ENCODE assay signal across 24 cellular contexts in genomic region chr17:76496464-76496863, GRCh38. TPM values are rescaled to one million over a fixed set of nuclear protein-coding genes. Genes with fewer than 3 reads are reported as not detected.
A peak's percentile ranks its signal among the peaks of the same experiment; 100 is the strongest.
DNase-seq lines count a peak whose midpoint lies in the region; ATAC-seq, FAIRE-seq and TF ChIP-seq lines count a peak whose summit lies in the region.
"Had no signal": no experiment of that assay in that cellular context is flagged by ENCODE, and none has a peak within 500 bp of the region (broad histone marks: within the 10 kb centered on the region; RNA-seq: fewer than 3 reads in every experiment).

No MANE protein-coding gene starts in this region.

- no peaks in the 10 kb centered on the region for H4K20me1 ChIP-seq in GM12878 (ENCODE audit: control insufficient read depth, insufficient read depth)

- in situ Hi-C loops in GM13977 (cut with MboI; ENCODE audit: low pct_unique_long_range_greater_than_20kb, low sequenced_read_pairs, unreplicated experiment): no loop called here
- in situ Hi-C loops in GM12878 (cut with MboI): no loop called here

- no peak for FAIRE-seq in GM12878 (lab: Jason Lieb, UNC)
- FAIRE-seq: K562 had no signal

- no peak for ATAC-seq in activated CD4-positive, alpha-beta T cell treated with anti-CD3 and anti-CD28 coated beads for 36 hours
- ATAC-seq in GM12878 (no peak), psoas muscle (no peak), GM21723 (IDR thresholded peaks at IDR 0.05; ENCODE audit: unreplicated experiment) (no peak), GM18870 (IDR thresholded peaks at IDR 0.05; ENCODE audit: unreplicated experiment) (no peak)
- ATAC-seq: activated naive CD8-positive, alpha-beta T cell treated with anti-CD3 and anti-CD28 coated beads, Interleukin-2, amount 50 U/mL, for 24 hours; body of pancreas; K562; lower lobe of right lung; T-cell had no signal

- no peak for TF ChIP-seq RAD21 in GM12878 (IDR thresholded peaks at IDR 0.05; ENCODE audit: insufficient read depth, low read depth, low read length)

- H3K27ac ChIP-seq in GM12878 (ENCODE audit: control insufficient read depth, insufficient read depth): no peak overlapping the region
- H3K27ac ChIP-seq in psoas muscle: peak overlapping the region; percentile 94
- H3K27ac ChIP-seq: colonic mucosa, GM23248 had no signal

- no peak for TF ChIP-seq CTCF in GM13977 (IDR thresholded peaks at IDR 0.05; ENCODE audit: extremely low read depth, insufficient read depth, missing control alignments)
- TF ChIP-seq CTCF in GM12878 (IDR thresholded peaks at IDR 0.05 in 2 of 3, conservative IDR thresholded peaks at IDR 0.05 in 1 of 3; ENCODE audit: control insufficient read depth in 2 of 3, extremely low read depth in 1 of 3, insufficient read depth in 1 of 3, low read depth in 3 of 3, low read length in 3 of 3): no peak
- no peak for TF ChIP-seq CTCF in psoas muscle (IDR thresholded peaks at IDR 0.05)

- intact Hi-C loops in activated CD4-positive, alpha-beta T cell treated with anti-CD3 and anti-CD28 coated beads for 36 hours (cut with DNase I, micrococcal nuclease): no loop called here
- intact Hi-C loops in GM12878 (cut with micrococcal nuclease; ENCODE audit: unreplicated experiment): no loop called here
- intact Hi-C loops in psoas muscle (cut with DNase I): no loop called here

- no peaks in the 10 kb centered on the region for H3K27me3 Mint-ChIP-seq in activated CD4-positive, alpha-beta T cell treated with anti-CD3 and anti-CD28 coated beads, Interleukin-2, amount 10 ng/mL, durations not matched to agents 7 days and 5 days
- H3K27me3 Mint-ChIP-seq in activated CD4-positive, alpha-beta T cell treated with anti-CD3 and anti-CD28 coated beads for 36 hours: no peaks in the 10 kb centered on the region
- H3K27me3 Mint-ChIP-seq: activated naive CD8-positive, alpha-beta T cell treated with anti-CD3 and anti-CD28 coated beads, Interleukin-2, amount 50 U/mL, for 24 hours; T-cell had no signal

- 44% methylated on average over 6 of the region's 6 CpGs for WGBS in GM12878 (ENCODE audit: insufficient coverage, insufficient replicate concordance, low lambda C conversion rate, missing lambda C conversion rate)
- WGBS in psoas muscle, 3 donors: 85 to 93% (median 89%) methylated on average over 6 of the region's 6 CpGs

- no TSS peak for BruUV-seq in GM12878 (replicated peaks; lab: Mats Ljungman, UMichigan)

- H3K27ac Mint-ChIP-seq in activated CD4-positive, alpha-beta T cell treated with anti-CD3 and anti-CD28 coated beads, Interleukin-2, amount 10 ng/mL, durations not matched to agents 7 days and 5 days: peak overlapping the region; percentile 31
- no peak overlapping the region for H3K27ac Mint-ChIP-seq in activated CD4-positive, alpha-beta T cell treated with anti-CD3 and anti-CD28 coated beads for 36 hours

- peaks cover 71% of the 10 kb centered on the region for H3K4me1 Mint-ChIP-seq in activated CD4-positive, alpha-beta T cell treated with anti-CD3 and anti-CD28 coated beads, Interleukin-2, amount 10 ng/mL, durations not matched to agents 7 days and 5 days
- peaks cover 48% of the 10 kb centered on the region for H3K4me1 Mint-ChIP-seq in activated CD4-positive, alpha-beta T cell treated with anti-CD3 and anti-CD28 coated beads for 36 hours

- H3K4me3 ChIP-seq in GM12878 (no peak overlapping the region), psoas muscle (no peak overlapping the region)
- H3K4me3 ChIP-seq: body of pancreas, colonic mucosa, GM23248, K562 had no signal

- peaks cover 74% of the 10 kb centered on the region for H3K79me2 ChIP-seq in GM12878 (ENCODE audit: control insufficient read depth, insufficient read depth, low read length)

- POLR2A ChIA-PET in activated CD4-positive, alpha-beta T cell treated with anti-CD3 and anti-CD28 coated beads, Interleukin-2, amount 10 ng/mL, durations not matched to agents 7 days and 5 days (lab: Charles Lee): no interaction called here
- POLR2A ChIA-PET in activated CD4-positive, alpha-beta T cell treated with anti-CD3 and anti-CD28 coated beads for 36 hours (lab: Charles Lee): no interaction called here
- POLR2A ChIA-PET in GM12878 (lab: Charles Lee): interaction anchor here (9.0 kb wide), 1 partner anchor 13 kb away, joined by 101 read pairs; no protein-coding TSS in a partner anchor

- no peak for TF ChIP-seq EP300 in GM12878 (IDR thresholded peaks at IDR 0.05; ENCODE audit: borderline replicate concordance in 1 of 2, control insufficient read depth in 1 of 2, low read depth in 2 of 2, low read length in 2 of 2)

- peak overlapping the region; percentile 88; the same call in 1 of the 2 replicates for H3K4me2 ChIP-seq in GM12878 (ENCODE audit: control insufficient read depth, insufficient read depth)

- no peak for DNase-seq in activated CD4-positive, alpha-beta T cell treated with anti-CD3 and anti-CD28 coated beads, Interleukin-2, amount 10 ng/mL, durations not matched to agents 7 days and 5 days
- no peak for DNase-seq in activated CD4-positive, alpha-beta T cell treated with anti-CD3 and anti-CD28 coated beads for 36 hours
- DNase-seq in GM13977 (ENCODE audit: low spot score) (peak; percentile 57), GM12878 (ENCODE audit: low read depth, low spot score) (no peak), psoas muscle (no peak), epidermal melanocyte (ENCODE audit: insufficient read length, low spot score) (no peak)
- DNase-seq: activated naive CD8-positive, alpha-beta T cell treated with anti-CD3 and anti-CD28 coated beads, Interleukin-2, amount 50 U/mL, for 24 hours; activated T-cell treated with anti-CD3 and anti-CD28 coated beads for 4 hours; AML-193; EL; GM23248; lower lobe of right lung; MM.1S; NCI-H1436 treated with DMSO at 0.1 percent for 48 hours; NCI-H526 treated with DMSO at 0.1 percent for 48 hours; Right ventricle myocardium superior; stimulated activated CD4-positive, alpha-beta T cell treated with anti-CD3 and anti-CD28 coated beads, Interleukin-4, amount 100 ng/mL, for 4 hours; T-cell had no signal

- H3K36me3 ChIP-seq in GM12878 (ENCODE audit: control insufficient read depth in 2 of 2, insufficient read depth in 2 of 2, low read length in 1 of 2) (no peaks in the 10 kb centered on the region; a peak in 3 of 4 replicates), psoas muscle (ENCODE audit: insufficient read depth in 1 of 2, low read depth in 1 of 2) (no peaks in the 10 kb centered on the region)
- H3K36me3 ChIP-seq: colonic mucosa, lower lobe of right lung had no signal

- H2AFZ ChIP-seq in GM12878 (ENCODE audit: control insufficient read depth, low read depth, low read length): no peak overlapping the region
- H2AFZ ChIP-seq: GM23248 had no signal

- SMC1A ChIA-PET in GM12878 (lab: Charles Lee; ENCODE audit: uncharacterized antibody, unreplicated experiment): interaction anchor here (0.9 to 8.7 kb wide), 2 partner anchors 12 to 16 kb away, joined by 4 to 115 read pairs; no protein-coding TSS in a partner anchor

- H3K27me3 ChIP-seq in GM12878 (replicated peaks in 1 of 2; ENCODE audit: control insufficient read depth in 2 of 2, insufficient read depth in 2 of 2, low read length in 1 of 2): no peaks in the 10 kb centered on the region
- H3K27me3 ChIP-seq in psoas muscle (ENCODE audit: insufficient read depth in 3 of 3, low read length in 2 of 3): no peaks in the 10 kb centered on the region
- H3K27me3 ChIP-seq: body of pancreas, colonic mucosa had no signal

- H3K9me3 Mint-ChIP-seq in activated CD4-positive, alpha-beta T cell treated with anti-CD3 and anti-CD28 coated beads, Interleukin-2, amount 10 ng/mL, durations not matched to agents 7 days and 5 days: no peaks in the 10 kb centered on the region
- H3K9me3 Mint-ChIP-seq in activated CD4-positive, alpha-beta T cell treated with anti-CD3 and anti-CD28 coated beads for 36 hours (ENCODE audit: low read depth): no peaks in the 10 kb centered on the region
- H3K9me3 Mint-ChIP-seq: activated naive CD8-positive, alpha-beta T cell treated with anti-CD3 and anti-CD28 coated beads, Interleukin-2, amount 50 U/mL, for 24 hours; T-cell had no signal

- RAD21 ChIA-PET in GM12878 (lab: Charles Lee; ENCODE audit: unreplicated experiment): interaction anchor here (2.1 kb wide), 1 partner anchor 11 kb away, joined by 5 read pairs; no protein-coding TSS in a partner anchor

- H3K9me3 ChIP-seq in GM12878 (replicated peaks; ENCODE audit: control insufficient read depth, insufficient read depth, low read length) (no peaks in the 10 kb centered on the region), psoas muscle (no peaks in the 10 kb centered on the region)
- H3K9me3 ChIP-seq: body of pancreas, colonic mucosa, lower lobe of right lung had no signal

- no peak for TF ChIP-seq POLR2A in GM12878 (IDR thresholded peaks at IDR 0.05; ENCODE audit: low read depth, low read length)

- CTCF ChIA-PET in activated CD4-positive, alpha-beta T cell treated with anti-CD3 and anti-CD28 coated beads, Interleukin-2, amount 10 ng/mL, durations not matched to agents 7 days and 5 days (lab: Charles Lee): interaction anchor here (1.0 to 3.1 kb wide), 2 partner anchors 11 to 375 kb away, joined by 3 to 10 read pairs; no protein-coding TSS in a partner anchor
- CTCF ChIA-PET in activated CD4-positive, alpha-beta T cell treated with anti-CD3 and anti-CD28 coated beads for 36 hours (lab: Charles Lee): interaction anchor here (0.7 to 1.5 kb wide), 2 partner anchors 11 to 249 kb away, joined by 3 to 4 read pairs; no protein-coding TSS in a partner anchor
- CTCF ChIA-PET in GM12878 (lab: Yijun Ruan, JAX): interaction anchor here (0.7 to 2.3 kb wide), 6 partner anchors 11 to 252 kb away, joined by 3 to 8 read pairs (median 3); partner anchors contain the start of gene AANAT

- peaks cover 7% of the 10 kb centered on the region for H3K36me3 Mint-ChIP-seq in activated CD4-positive, alpha-beta T cell treated with anti-CD3 and anti-CD28 coated beads, Interleukin-2, amount 10 ng/mL, durations not matched to agents 7 days and 5 days (ENCODE audit: low read depth)
- peaks cover 2% of the 10 kb centered on the region for H3K36me3 Mint-ChIP-seq in activated CD4-positive, alpha-beta T cell treated with anti-CD3 and anti-CD28 coated beads for 36 hours (ENCODE audit: low read depth)
- H3K36me3 Mint-ChIP-seq: T-cell had no signal

- H3K9ac ChIP-seq in GM12878 (ENCODE audit: control insufficient read depth, insufficient read depth, low read length): no peak overlapping the region
- H3K9ac ChIP-seq: GM23248 had no signal

- H3K4me1 ChIP-seq in GM12878 (ENCODE audit: control insufficient read depth, insufficient read depth, low read length) (peaks cover 76% of the 10 kb centered on the region), psoas muscle (peaks cover 63% of the 10 kb centered on the region)

- H3K4me3 Mint-ChIP-seq in activated CD4-positive, alpha-beta T cell treated with anti-CD3 and anti-CD28 coated beads, Interleukin-2, amount 10 ng/mL, durations not matched to agents 7 days and 5 days: no peak overlapping the region
- H3K4me3 Mint-ChIP-seq in activated CD4-positive, alpha-beta T cell treated with anti-CD3 and anti-CD28 coated beads for 36 hours: no peak overlapping the region
- H3K4me3 Mint-ChIP-seq: activated naive CD8-positive, alpha-beta T cell treated with anti-CD3 and anti-CD28 coated beads, Interleukin-2, amount 50 U/mL, for 24 hours had no signal

RNA-seq across cellular contexts. Expression of gene RHBDF2, which starts 4.8 kb away (rescaled TPM):
- total RNA-seq in activated CD4-positive, alpha-beta T cell treated with anti-CD3 and anti-CD28 coated beads, Interleukin-2, amount 10 ng/mL, durations not matched to agents 7 days and 5 days: 10 to 100 TPM; 37.1 to 41.6 TPM
- 10 to 100 TPM; 23.9 to 28.4 TPM for total RNA-seq in activated CD4-positive, alpha-beta T cell treated with anti-CD3 and anti-CD28 coated beads for 36 hours
- 130 and 159 TPM in 2 replicates for total RNA-seq in GM12878 (2013; cell fraction: nucleolus; rRNA removed)
- total RNA-seq in GM12878 (2014; rRNA removed) (22.5 and 31.1 TPM in 2 replicates), GM12878 (2014; rRNA removed; fragmentation: Illumina TruSeq; extraction: Trizol) (10.9 and 12.2 TPM in 2 replicates), GM12878 (2021) (30.5 and 43.0 TPM in 2 replicates), psoas muscle (10 to 100 TPM in 3 of 4 donors, 1 to 10 TPM in 1; 6.6 to 23.1 (median 12.4) TPM)
- polyA plus RNA-seq in GM12878 (2011; ENCODE audit: low read depth): 10.0 TPM
- polyA plus RNA-seq in GM12878 (2011; rRNA removed) (2.0 and 6.5 TPM in 2 replicates), GM12878 (2014; fragmentation: Illumina TruSeq; extraction: Trizol) (3.7 and 12.9 TPM in 2 replicates), GM12878 (2014; fragmentation: Nextera tagmentation; extraction: Ambion mirVana) (1 to 10 TPM in 1 of 2 experiments, under 1 TPM in 1; 0.97 to 1.1 TPM), GM12878 (2014; rRNA removed) (38.3 and 42.4 TPM in 2 replicates), GM12878 (2016; fragmentation: Nextera tagmentation; extraction: Ambion mirVana) (10 to 100 TPM; 24.5 to 26.4 TPM), psoas muscle (10 to 100 TPM; 11.2 to 14.7 (median 13.9) TPM)
- polyA plus RNA-seq in GM12878 (2011; cell fraction: cytosol; rRNA removed): 7.1 and 8.0 TPM in 2 replicates
- polyA plus RNA-seq in GM12878 (2011; cell fraction: nucleus; rRNA removed): 52.8 and 56.2 TPM in 2 replicates
- 34.5 and 40.1 TPM in 2 replicates for polyA plus RNA-seq in GM12878 (2012)
- 7.6 and 15.0 TPM in 2 replicates for polyA minus RNA-seq in GM12878 (2011; rRNA and poly(A)+ RNA removed)
- 7.0 and 7.6 TPM in 2 replicates for polyA minus RNA-seq in GM12878 (2011; cell fraction: cytosol; rRNA and poly(A)+ RNA removed)
- polyA minus RNA-seq in GM12878 (2011; cell fraction: nucleus; rRNA and poly(A)+ RNA removed): 14.9 and 27.1 TPM in 2 replicates

RNA-seq across cellular contexts. Expression of gene AANAT, which starts 29.1 kb away (rescaled TPM):
- not detected for total RNA-seq in activated CD4-positive, alpha-beta T cell treated with anti-CD3 and anti-CD28 coated beads, Interleukin-2, amount 10 ng/mL, durations not matched to agents 7 days and 5 days
- under 1 TPM in 1 of 2 experiments, not detected in 1; 0.16 TPM for total RNA-seq in activated CD4-positive, alpha-beta T cell treated with anti-CD3 and anti-CD28 coated beads for 36 hours
- total RNA-seq in GM12878 (2013; cell fraction: nucleolus; rRNA removed): not detected in 2 replicates
- total RNA-seq in GM12878 (2014; rRNA removed) (not detected in 2 replicates), GM12878 (2014; rRNA removed; fragmentation: Illumina TruSeq; extraction: Trizol) (not detected in 2 replicates), GM12878 (2021) (0.23 TPM in 1 of 2 replicates, not detected in the other), psoas muscle (not detected)
- polyA plus RNA-seq in GM12878 (2011; ENCODE audit: low read depth): not detected
- polyA plus RNA-seq in GM12878 (2011; rRNA removed) (not detected in 2 replicates), GM12878 (2014; fragmentation: Illumina TruSeq; extraction: Trizol) (not detected in 2 replicates), GM12878 (2014; fragmentation: Nextera tagmentation; extraction: Ambion mirVana) (not detected), GM12878 (2014; rRNA removed) (not detected in 2 replicates), GM12878 (2016; fragmentation: Nextera tagmentation; extraction: Ambion mirVana) (not detected), psoas muscle (under 1 TPM in 2 of 3 donors, not detected in 1; 0.09 to 0.13 TPM)
- polyA plus RNA-seq in GM12878 (2011; cell fraction: cytosol; rRNA removed): 0.07 TPM in 1 of 2 replicates, not detected in the other
- polyA plus RNA-seq in GM12878 (2011; cell fraction: nucleus; rRNA removed): 0.29 TPM in 1 of 2 replicates, not detected in the other
- polyA plus RNA-seq in GM12878 (2012): 0.48 TPM in 1 of 2 replicates, not detected in the other
- not detected in 2 replicates for polyA minus RNA-seq in GM12878 (2011; rRNA and poly(A)+ RNA removed)
- polyA minus RNA-seq in GM12878 (2011; cell fraction: cytosol; rRNA and poly(A)+ RNA removed): not detected in 2 replicates
- polyA minus RNA-seq in GM12878 (2011; cell fraction: nucleus; rRNA and poly(A)+ RNA removed): not detected in 2 replicates
- total RNA-seq: body of pancreas, colonic mucosa, GM23248, K562, lower lobe of right lung, Right ventricle myocardium superior, T-cell, ureter had no signal
- polyA plus RNA-seq: GM23248, K562 had no signal

RNA-seq across cellular contexts. Expression of gene CYGB, which starts 41.0 kb away (rescaled TPM):
- not detected for total RNA-seq in activated CD4-positive, alpha-beta T cell treated with anti-CD3 and anti-CD28 coated beads, Interleukin-2, amount 10 ng/mL, durations not matched to agents 7 days and 5 days
- not detected for total RNA-seq in activated CD4-positive, alpha-beta T cell treated with anti-CD3 and anti-CD28 coated beads for 36 hours
- total RNA-seq in GM12878 (2013; cell fraction: nucleolus; rRNA removed): not detected in 2 replicates
- 0.34 TPM in 1 of 2 replicates, not detected in the other for total RNA-seq in GM12878 (2014; rRNA removed)
- not detected in 2 replicates for total RNA-seq in GM12878 (2014; rRNA removed; fragmentation: Illumina TruSeq; extraction: Trizol)
- total RNA-seq in GM12878 (2021): not detected in 2 replicates
- not detected for polyA plus RNA-seq in GM12878 (2011; ENCODE audit: low read depth)
- not detected in 2 replicates for polyA plus RNA-seq in GM12878 (2011; rRNA removed)
- 0.09 TPM in 1 of 2 replicates, not detected in the other for polyA plus RNA-seq in GM12878 (2011; cell fraction: cytosol; rRNA removed)
- polyA plus RNA-seq in GM12878 (2011; cell fraction: nucleus; rRNA removed): 0.25 TPM in 1 of 2 replicates, not detected in the other
- not detected in 2 replicates for polyA plus RNA-seq in GM12878 (2012)
- not detected in 2 replicates for polyA plus RNA-seq in GM12878 (2014; fragmentation: Illumina TruSeq; extraction: Trizol)
- polyA plus RNA-seq in GM12878 (2014; fragmentation: Nextera tagmentation; extraction: Ambion mirVana): not detected
- not detected in 2 replicates for polyA plus RNA-seq in GM12878 (2014; rRNA removed)
- not detected for polyA plus RNA-seq in GM12878 (2016; fragmentation: Nextera tagmentation; extraction: Ambion mirVana)
- polyA minus RNA-seq in GM12878 (2011; rRNA and poly(A)+ RNA removed): 0.31 TPM in 1 of 2 replicates, not detected in the other
- polyA minus RNA-seq in GM12878 (2011; cell fraction: cytosol; rRNA and poly(A)+ RNA removed): not detected in 2 replicates
- polyA minus RNA-seq in GM12878 (2011; cell fraction: nucleus; rRNA and poly(A)+ RNA removed): not detected in 2 replicates
- 10 to 100 TPM in 3 of 4 donors, 1 to 10 TPM in 1; 9.5 to 14.6 (median 11.9) TPM for total RNA-seq in psoas muscle
- polyA plus RNA-seq in psoas muscle: 10 to 100 TPM in 1 of 3 donors, 1 to 10 TPM in 2; 6.4 to 12.6 (median 8.1) TPM

RNA-seq across cellular contexts. Expression of gene PRCD, which starts 43.4 kb away (rescaled TPM):
- not detected for total RNA-seq in activated CD4-positive, alpha-beta T cell treated with anti-CD3 and anti-CD28 coated beads, Interleukin-2, amount 10 ng/mL, durations not matched to agents 7 days and 5 days
- total RNA-seq in activated CD4-positive, alpha-beta T cell treated with anti-CD3 and anti-CD28 coated beads for 36 hours: not detected
- total RNA-seq in GM12878 (2013; cell fraction: nucleolus; rRNA removed): 2.4 TPM in 2 replicates
- total RNA-seq in GM12878 (2014; rRNA removed): 0.44 TPM in 1 of 2 replicates, not detected in the other
- total RNA-seq in GM12878 (2014; rRNA removed; fragmentation: Illumina TruSeq; extraction: Trizol): 0.18 TPM in 1 of 2 replicates, not detected in the other
- total RNA-seq in GM12878 (2021): 0.37 and 0.95 TPM in 2 replicates
- not detected for polyA plus RNA-seq in GM12878 (2011; ENCODE audit: low read depth)
- 0.22 and 0.49 TPM in 2 replicates for polyA plus RNA-seq in GM12878 (2011; rRNA removed)
- 0.24 and 0.48 TPM in 2 replicates for polyA plus RNA-seq in GM12878 (2011; cell fraction: cytosol; rRNA removed)
- 0.50 and 1.4 TPM in 2 replicates for polyA plus RNA-seq in GM12878 (2011; cell fraction: nucleus; rRNA removed)
- 0.45 TPM in 1 of 2 replicates, not detected in the other for polyA plus RNA-seq in GM12878 (2012)
- polyA plus RNA-seq in GM12878 (2014; fragmentation: Illumina TruSeq; extraction: Trizol): not detected in 2 replicates
- under 1 TPM in 1 of 2 experiments, not detected in 1; 0.31 TPM for polyA plus RNA-seq in GM12878 (2014; fragmentation: Nextera tagmentation; extraction: Ambion mirVana)
- polyA plus RNA-seq in GM12878 (2014; rRNA removed): 0.51 TPM in 1 of 2 replicates, not detected in the other
- under 1 TPM; 0.37 to 0.55 TPM for polyA plus RNA-seq in GM12878 (2016; fragmentation: Nextera tagmentation; extraction: Ambion mirVana)
- not detected in 2 replicates for polyA minus RNA-seq in GM12878 (2011; rRNA and poly(A)+ RNA removed)
- not detected in 2 replicates for polyA minus RNA-seq in GM12878 (2011; cell fraction: cytosol; rRNA and poly(A)+ RNA removed)
- polyA minus RNA-seq in GM12878 (2011; cell fraction: nucleus; rRNA and poly(A)+ RNA removed): not detected in 2 replicates
- total RNA-seq in psoas muscle: 1 to 10 TPM in 2 of 4 donors, under 1 TPM in 2; 0.18 to 1.7 (median 1.0) TPM
- polyA plus RNA-seq in psoas muscle: 1 to 10 TPM; 1.2 to 1.6 (median 1.3) TPM
- total RNA-seq: K562 had no signal

RNA-seq across cellular contexts. Expression of gene UBE2O, which starts 43.5 kb away (rescaled TPM):
- 10 to 100 TPM; 30.5 to 31.3 TPM for total RNA-seq in activated CD4-positive, alpha-beta T cell treated with anti-CD3 and anti-CD28 coated beads, Interleukin-2, amount 10 ng/mL, durations not matched to agents 7 days and 5 days
- 10 to 100 TPM; 28.1 to 30.7 TPM for total RNA-seq in activated CD4-positive, alpha-beta T cell treated with anti-CD3 and anti-CD28 coated beads for 36 hours
- total RNA-seq in GM12878 (2013; cell fraction: nucleolus; rRNA removed): 34.7 and 38.9 TPM in 2 replicates
- total RNA-seq in GM12878 (2014; rRNA removed) (13.4 and 17.8 TPM in 2 replicates), GM12878 (2014; rRNA removed; fragmentation: Illumina TruSeq; extraction: Trizol) (10.3 and 12.4 TPM in 2 replicates), GM12878 (2021) (35.2 and 39.0 TPM in 2 replicates), psoas muscle (10 to 100 TPM; 37.3 to 45.5 (median 39.7) TPM)
- 7.4 TPM for polyA plus RNA-seq in GM12878 (2011; ENCODE audit: low read depth)
- polyA plus RNA-seq in GM12878 (2011; rRNA removed) (5.7 and 11.1 TPM in 2 replicates), GM12878 (2014; fragmentation: Illumina TruSeq; extraction: Trizol) (10.1 and 18.1 TPM in 2 replicates), GM12878 (2014; fragmentation: Nextera tagmentation; extraction: Ambion mirVana) (1 to 10 TPM; 2.1 to 3.0 TPM), GM12878 (2014; rRNA removed) (14.5 and 21.7 TPM in 2 replicates), GM12878 (2016; fragmentation: Nextera tagmentation; extraction: Ambion mirVana) (10 to 100 TPM; 13.7 to 15.5 TPM), psoas muscle (10 to 100 TPM; 11.6 to 23.9 (median 12.3) TPM)
- 11.0 and 15.8 TPM in 2 replicates for polyA plus RNA-seq in GM12878 (2011; cell fraction: cytosol; rRNA removed)
- polyA plus RNA-seq in GM12878 (2011; cell fraction: nucleus; rRNA removed): 34.1 and 40.7 TPM in 2 replicates
- 15.5 and 18.7 TPM in 2 replicates for polyA plus RNA-seq in GM12878 (2012)
- 48.9 and 93.6 TPM in 2 replicates for polyA minus RNA-seq in GM12878 (2011; rRNA and poly(A)+ RNA removed)
- 13.2 and 13.6 TPM in 2 replicates for polyA minus RNA-seq in GM12878 (2011; cell fraction: cytosol; rRNA and poly(A)+ RNA removed)
- 8.6 and 14.3 TPM in 2 replicates for polyA minus RNA-seq in GM12878 (2011; cell fraction: nucleus; rRNA and poly(A)+ RNA removed)

Comparison
In these comparisons a context has a peak if more than half of its experiments do, and no peak if none do; other contexts are left out.
1. RNA of gene CYGB, which starts 41.0 kb away (total RNA-seq): 9.5 to 14.6 TPM in psoas muscle; not detected in activated CD4-positive, alpha-beta T cell treated with anti-CD3 and anti-CD28 coated beads, Interleukin-2, amount 10 ng/mL, durations not matched to agents 7 days and 5 days, not detected in activated CD4-positive, alpha-beta T cell treated with anti-CD3 and anti-CD28 coated beads for 36 hours and 0.34 TPM in GM12878; every median in the first group is over 4 times any median in the second.